In the genomic region with DNA sequence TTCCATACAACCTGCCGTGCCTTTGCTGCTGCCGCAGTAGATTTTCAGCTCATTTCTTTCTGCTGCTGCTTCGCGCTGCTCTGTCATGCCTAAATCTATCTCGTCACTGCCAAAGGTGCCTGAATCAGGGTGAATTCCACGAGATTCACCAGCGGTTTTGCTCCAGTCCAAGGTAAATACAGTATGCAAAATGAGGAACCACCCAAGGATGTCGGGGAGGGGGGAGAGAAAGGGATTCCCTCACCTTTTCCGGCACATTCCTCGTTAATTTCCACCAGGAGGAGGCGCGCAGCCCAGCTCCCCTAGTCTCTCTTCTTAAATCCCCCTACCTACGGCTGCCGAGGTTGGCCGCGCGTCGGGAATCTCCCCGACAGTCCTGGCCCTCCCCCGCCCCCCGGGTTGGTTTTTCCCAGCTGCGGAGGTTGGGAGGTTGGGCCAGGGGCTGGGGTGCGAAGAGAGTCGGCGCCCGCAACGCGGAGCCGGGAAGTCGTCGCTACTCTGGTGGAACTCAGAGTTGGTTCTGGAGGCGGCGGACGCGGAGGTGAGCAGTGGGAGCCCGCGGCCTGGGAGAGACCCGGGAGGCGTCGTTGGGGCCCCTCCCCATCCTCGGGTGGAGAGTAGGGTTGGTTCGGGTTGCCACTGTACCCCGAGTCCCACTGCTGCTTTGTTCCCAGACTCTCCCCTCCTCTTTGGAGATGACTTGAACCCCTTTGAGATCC, we compare ENCODE assay signal across 2 cellular contexts.
A peak's percentile ranks its signal among the peaks of the same experiment; 100 is the strongest.
TF ChIP-seq lines count a peak whose summit lies in the region.

TPBG (plus strand) TSS at position 450 of the 719 bp plus-strand sequence. CDS start 1,145 bp downstream, outside the sequence.

TF ChIP-seq in PFSK-1, 5 proteins besides CTCF, POLR2A, EP300 and RAD21 (continued from another document):
- TF ChIP-seq, protein P1, sequence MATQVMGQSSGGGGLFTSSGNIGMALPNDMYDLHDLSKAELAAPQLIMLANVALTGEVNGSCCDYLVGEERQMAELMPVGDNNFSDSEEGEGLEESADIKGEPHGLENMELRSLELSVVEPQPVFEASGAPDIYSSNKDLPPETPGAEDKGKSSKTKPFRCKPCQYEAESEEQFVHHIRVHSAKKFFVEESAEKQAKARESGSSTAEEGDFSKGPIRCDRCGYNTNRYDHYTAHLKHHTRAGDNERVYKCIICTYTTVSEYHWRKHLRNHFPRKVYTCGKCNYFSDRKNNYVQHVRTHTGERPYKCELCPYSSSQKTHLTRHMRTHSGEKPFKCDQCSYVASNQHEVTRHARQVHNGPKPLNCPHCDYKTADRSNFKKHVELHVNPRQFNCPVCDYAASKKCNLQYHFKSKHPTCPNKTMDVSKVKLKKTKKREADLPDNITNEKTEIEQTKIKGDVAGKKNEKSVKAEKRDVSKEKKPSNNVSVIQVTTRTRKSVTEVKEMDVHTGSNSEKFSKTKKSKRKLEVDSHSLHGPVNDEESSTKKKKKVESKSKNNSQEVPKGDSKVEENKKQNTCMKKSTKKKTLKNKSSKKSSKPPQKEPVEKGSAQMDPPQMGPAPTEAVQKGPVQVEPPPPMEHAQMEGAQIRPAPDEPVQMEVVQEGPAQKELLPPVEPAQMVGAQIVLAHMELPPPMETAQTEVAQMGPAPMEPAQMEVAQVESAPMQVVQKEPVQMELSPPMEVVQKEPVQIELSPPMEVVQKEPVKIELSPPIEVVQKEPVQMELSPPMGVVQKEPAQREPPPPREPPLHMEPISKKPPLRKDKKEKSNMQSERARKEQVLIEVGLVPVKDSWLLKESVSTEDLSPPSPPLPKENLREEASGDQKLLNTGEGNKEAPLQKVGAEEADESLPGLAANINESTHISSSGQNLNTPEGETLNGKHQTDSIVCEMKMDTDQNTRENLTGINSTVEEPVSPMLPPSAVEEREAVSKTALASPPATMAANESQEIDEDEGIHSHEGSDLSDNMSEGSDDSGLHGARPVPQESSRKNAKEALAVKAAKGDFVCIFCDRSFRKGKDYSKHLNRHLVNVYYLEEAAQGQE (IDR thresholded peaks at IDR 0.05; ENCODE audit: insufficient read depth in 1 of 2, low read depth in 2 of 2, low read length in 2 of 2) = no peak
- TF ChIP-seq POLR2AphosphoS5 (IDR thresholded peaks at IDR 0.05; ENCODE audit: low read depth, low read length) = peak; percentile 26; the same call in 1 of the 2 replicates
- no peak for TF ChIP-seq SIN3A (IDR thresholded peaks at IDR 0.05; ENCODE audit: borderline replicate concordance, insufficient read depth, low read length)

TF ChIP-seq in GM12878, 131 proteins besides CTCF, POLR2A, EP300 and RAD21 (continued from another document and continues in another):
- TF ChIP-seq, protein P2, sequence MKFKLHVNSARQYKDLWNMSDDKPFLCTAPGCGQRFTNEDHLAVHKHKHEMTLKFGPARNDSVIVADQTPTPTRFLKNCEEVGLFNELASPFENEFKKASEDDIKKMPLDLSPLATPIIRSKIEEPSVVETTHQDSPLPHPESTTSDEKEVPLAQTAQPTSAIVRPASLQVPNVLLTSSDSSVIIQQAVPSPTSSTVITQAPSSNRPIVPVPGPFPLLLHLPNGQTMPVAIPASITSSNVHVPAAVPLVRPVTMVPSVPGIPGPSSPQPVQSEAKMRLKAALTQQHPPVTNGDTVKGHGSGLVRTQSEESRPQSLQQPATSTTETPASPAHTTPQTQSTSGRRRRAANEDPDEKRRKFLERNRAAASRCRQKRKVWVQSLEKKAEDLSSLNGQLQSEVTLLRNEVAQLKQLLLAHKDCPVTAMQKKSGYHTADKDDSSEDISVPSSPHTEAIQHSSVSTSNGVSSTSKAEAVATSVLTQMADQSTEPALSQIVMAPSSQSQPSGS (IDR thresholded peaks at IDR 0.05; ENCODE audit: low read length) = no peak
- TF ChIP-seq RELA (IDR thresholded peaks at IDR 0.05; ENCODE audit: borderline replicate concordance, partially characterized antibody) = no peak
- TF ChIP-seq GABPA (IDR thresholded peaks at IDR 0.05; ENCODE audit: low read depth) = no peak
- TF ChIP-seq, protein P3, sequence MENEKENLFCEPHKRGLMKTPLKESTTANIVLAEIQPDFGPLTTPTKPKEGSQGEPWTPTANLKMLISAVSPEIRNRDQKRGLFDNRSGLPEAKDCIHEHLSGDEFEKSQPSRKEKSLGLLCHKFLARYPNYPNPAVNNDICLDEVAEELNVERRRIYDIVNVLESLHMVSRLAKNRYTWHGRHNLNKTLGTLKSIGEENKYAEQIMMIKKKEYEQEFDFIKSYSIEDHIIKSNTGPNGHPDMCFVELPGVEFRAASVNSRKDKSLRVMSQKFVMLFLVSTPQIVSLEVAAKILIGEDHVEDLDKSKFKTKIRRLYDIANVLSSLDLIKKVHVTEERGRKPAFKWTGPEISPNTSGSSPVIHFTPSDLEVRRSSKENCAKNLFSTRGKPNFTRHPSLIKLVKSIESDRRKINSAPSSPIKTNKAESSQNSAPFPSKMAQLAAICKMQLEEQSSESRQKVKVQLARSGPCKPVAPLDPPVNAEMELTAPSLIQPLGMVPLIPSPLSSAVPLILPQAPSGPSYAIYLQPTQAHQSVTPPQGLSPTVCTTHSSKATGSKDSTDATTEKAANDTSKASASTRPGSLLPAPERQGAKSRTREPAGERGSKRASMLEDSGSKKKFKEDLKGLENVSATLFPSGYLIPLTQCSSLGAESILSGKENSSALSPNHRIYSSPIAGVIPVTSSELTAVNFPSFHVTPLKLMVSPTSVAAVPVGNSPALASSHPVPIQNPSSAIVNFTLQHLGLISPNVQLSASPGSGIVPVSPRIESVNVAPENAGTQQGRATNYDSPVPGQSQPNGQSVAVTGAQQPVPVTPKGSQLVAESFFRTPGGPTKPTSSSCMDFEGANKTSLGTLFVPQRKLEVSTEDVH (IDR thresholded peaks at IDR 0.05; ENCODE audit: low read depth, partially characterized antibody) = no peak
- TF ChIP-seq ZBTB11 (CRISPR knock-in tag; IDR thresholded peaks at IDR 0.05) = no peak
- no peak for TF ChIP-seq RCOR1 (conservative IDR thresholded peaks at IDR 0.05; ENCODE audit: low read depth, low read length)
- no peak for TF ChIP-seq FOXM1 (IDR thresholded peaks at IDR 0.05; ENCODE audit: low read depth, low read length)
- TF ChIP-seq NFXL1 (IDR thresholded peaks at IDR 0.05; ENCODE audit: borderline replicate concordance) = no peak
- TF ChIP-seq TCF7 (IDR thresholded peaks at IDR 0.05; ENCODE audit: borderline replicate concordance) = no peak
- no peak; the same call in 1 of the 2 replicates for TF ChIP-seq RUNX3 (IDR thresholded peaks at IDR 0.05; ENCODE audit: low read length)
- TF ChIP-seq CHD1 (IDR thresholded peaks at IDR 0.05; ENCODE audit: low read depth, low read length) = peak; percentile 95
- no peak for TF ChIP-seq MXI1 (IDR thresholded peaks at IDR 0.05; ENCODE audit: low read depth, low read length)
- peak; percentile 83; the same call in 2 of the 3 replicates for TF ChIP-seq POU2F2 (IDR thresholded peaks at IDR 0.05; ENCODE audit: borderline replicate concordance, low read depth, low read length)
- TF ChIP-seq JUND (IDR thresholded peaks at IDR 0.05; ENCODE audit: low read depth, low read length) = peak; percentile 91; the same call in 1 of the 2 replicates
- no peak for TF ChIP-seq IRF4 (IDR thresholded peaks at IDR 0.05; ENCODE audit: low read depth, low read length)
- TF ChIP-seq TAF1 (IDR thresholded peaks at IDR 0.05; ENCODE audit: borderline replicate concordance, low read depth, low read length) = 0 out of 2 replicates have a peak, but pooled peaks have one; percentile 39
- peak; percentile 95 for TF ChIP-seq ATF7 (IDR thresholded peaks at IDR 0.05; ENCODE audit: low read depth)
- no peak for TF ChIP-seq WRNIP1 (IDR thresholded peaks at IDR 0.05; ENCODE audit: borderline replicate concordance, low read depth, low read length)
- peak; percentile 38; the same call in 1 of the 2 replicates for TF ChIP-seq SMC3 (IDR thresholded peaks at IDR 0.05; ENCODE audit: borderline replicate concordance, low read length)
- no peak for TF ChIP-seq IRF5 (IDR thresholded peaks at IDR 0.05; ENCODE audit: borderline replicate concordance)
- TF ChIP-seq NFIC (IDR thresholded peaks at IDR 0.05; ENCODE audit: low read depth, low read length) = no peak
- no peak for TF ChIP-seq HDAC6 (IDR thresholded peaks at IDR 0.05; ENCODE audit: unreplicated experiment)
- peak; percentile 50; the same call in 1 of the 2 replicates for TF ChIP-seq POLR2AphosphoS5 (IDR thresholded peaks at IDR 0.05; ENCODE audit: low read length)
- TF ChIP-seq STAT1 (conservative IDR thresholded peaks at IDR 0.05) = no peak
- TF ChIP-seq, protein P1 (IDR thresholded peaks at IDR 0.05; ENCODE audit: low read depth, low read length) = no peak
- TF ChIP-seq SMAD1 (IDR thresholded peaks at IDR 0.05; ENCODE audit: low read depth, partially characterized antibody) = no peak
- TF ChIP-seq E4F1 (IDR thresholded peaks at IDR 0.05; ENCODE audit: borderline replicate concordance, partially characterized antibody) = no peak
- no peak for TF ChIP-seq BRCA1 (IDR thresholded peaks at IDR 0.05; ENCODE audit: low read depth, low read length)
- peak; percentile 98 for TF ChIP-seq KLF5 (IDR thresholded peaks at IDR 0.05; ENCODE audit: partially characterized antibody)
- TF ChIP-seq ZNF207 (IDR thresholded peaks at IDR 0.05; ENCODE audit: borderline replicate concordance) = no peak
- no peak for TF ChIP-seq PAX8 (IDR thresholded peaks at IDR 0.05)
- peak in 1 of 2 experiments; percentile 14; a peak in 1 of 4 replicates for TF ChIP-seq IKZF2 (IDR thresholded peaks at IDR 0.05)
- TF ChIP-seq SREBF2 (IDR thresholded peaks at IDR 0.05; ENCODE audit: low read length) = no peak
- no peak for TF ChIP-seq NFYA (IDR thresholded peaks at IDR 0.05; ENCODE audit: borderline replicate concordance, low read depth, low read length)
